Comparison of ENCODE assay signal across 8 cellular contexts in genomic region chr18:21916594-21916993, GRCh38.
"Had no signal": no experiment of that assay in that cellular context is flagged by ENCODE, and none has a peak within 500 bp of the region (broad histone marks: within the 10 kb centered on the region; RNA-seq: fewer than 3 reads in every experiment).

No MANE protein-coding gene starts in this region.

- H3K27me3 Mint-ChIP-seq: IgD-negative memory B cell had no signal

- DNase-seq: IMR-90, KBM-7, KG1 had no signal

- H3K4me3 ChIP-seq: K562 had no signal

- FAIRE-seq: HTR-8/SVneo, K562 had no signal

- H3K9ac ChIP-seq: KMS-11 had no signal

- H3K4me3 Mint-ChIP-seq: IgD-negative memory B cell had no signal

- H3K27ac Mint-ChIP-seq: IgD-negative memory B cell had no signal

- ATAC-seq: K562 had no signal

- H3K27ac ChIP-seq: HL-60, KMS-11 had no signal

- H3K4me2 ChIP-seq: KMS-11 had no signal
